21 cellular contexts compared by ENCODE assay signal in genomic region chr22:29095459-29095858, GRCh38. TPM values are rescaled to one million over a fixed set of nuclear protein-coding genes. Genes with fewer than 3 reads are reported as not detected.
DNase-seq lines count a peak whose midpoint lies in the region; TF ChIP-seq lines count a peak whose summit lies in the region.
"Had no signal": no experiment of that assay in that cellular context is flagged by ENCODE, and none has a peak within 500 bp of the region (broad histone marks: within the 10 kb centered on the region; RNA-seq: fewer than 3 reads in every experiment).

No MANE protein-coding gene starts in this region.

- no peak overlapping the region for H3K4me3 Mint-ChIP-seq in MCF 10A (ENCODE audit: unreplicated experiment)
- no peak overlapping the region for H3K4me3 Mint-ChIP-seq in progenitor cell of endocrine pancreas (ENCODE audit: low read depth)
- H3K4me3 Mint-ChIP-seq: B cell, CD14-positive monocyte, IgD-negative memory B cell had no signal

- H3K36me3 Mint-ChIP-seq in MCF 10A (ENCODE audit: insufficient read depth, unreplicated experiment) (no peaks in the 10 kb centered on the region), progenitor cell of endocrine pancreas (ENCODE audit: insufficient read depth) (peaks cover 7% of the 10 kb centered on the region)
- H3K36me3 Mint-ChIP-seq: CD14-positive monocyte, IgD-negative memory B cell had no signal

- H3K9me3 Mint-ChIP-seq in MCF 10A (ENCODE audit: unreplicated experiment), result no peaks in the 10 kb centered on the region
- no peaks in the 10 kb centered on the region for H3K9me3 Mint-ChIP-seq in progenitor cell of endocrine pancreas (ENCODE audit: low read depth)

- BruUV-seq in MCF 10A (replicated peaks; lab: Mats Ljungman, UMichigan), result no TSS peak

- no peaks in the 10 kb centered on the region for H3K27me3 Mint-ChIP-seq in MCF 10A (ENCODE audit: insufficient read depth, unreplicated experiment)
- H3K27me3 Mint-ChIP-seq in progenitor cell of endocrine pancreas, result no peaks in the 10 kb centered on the region
- H3K27me3 Mint-ChIP-seq: IgD-negative memory B cell had no signal

- POLR2A ChIA-PET in MCF 10A (lab: Yijun Ruan, JAX), result no interaction called here

- intact Hi-C loops in MCF 10A (cut with micrococcal nuclease), result no loop called here

- in situ Hi-C loops in T47D (cut with HindIII; ENCODE audit: low pct_unique_long_range_greater_than_20kb, low sequenced_read_pairs), result no loop called here

- H3K4me1 Mint-ChIP-seq in MCF 10A (ENCODE audit: insufficient read depth, unreplicated experiment) (peaks cover 6% of the 10 kb centered on the region), progenitor cell of endocrine pancreas (ENCODE audit: low read depth) (peaks cover 29% of the 10 kb centered on the region)
- H3K4me1 Mint-ChIP-seq: B cell had no signal

- DNase-seq in T47D (ENCODE audit: low read depth in 1 of 2, low spot score in 1 of 2) (peak; percentile 32 to 88), MCF 10A (ENCODE audit: unreplicated experiment) (no peak), DMS53 treated with DMSO at 0.1 percent for 48 hours (lab: John Stamatoyannopoulos, UW; ENCODE audit: unreplicated experiment) (peak; percentile 59), SHP77 (lab: John Stamatoyannopoulos, UW) (peak; percentile 45 to 55), progenitor cell of endocrine pancreas (ENCODE audit: low spot score, unreplicated experiment) (no peak), glomerular visceral epithelial cell (ENCODE audit: extremely low spot score) (no peak)
- DNase-seq in activated CD4-positive, alpha-beta T cell treated with anti-CD3 and anti-CD28 coated beads for 48 hours, result no peak
- DNase-seq: Karpas-422, MG63, NCI-H1048, NCI-H1417 treated with DMSO at 0.1 percent for 48 hours, NCI-H1930, NCI-H2227 treated with DMSO at 0.1 percent for 48 hours, NCI-H524, Right ventricle myocardium superior, SW 1271 had no signal

- TF ChIP-seq CTCF in MCF 10A (IDR thresholded peaks at IDR 0.05; ENCODE audit: unreplicated experiment) (no peak), progenitor cell of endocrine pancreas (IDR thresholded peaks at IDR 0.05; ENCODE audit: unreplicated experiment) (no peak)

- CTCF ChIA-PET in MCF 10A (lab: Yijun Ruan, JAX), result no interaction called here

- no peak overlapping the region for H3K27ac Mint-ChIP-seq in MCF 10A (ENCODE audit: low read depth, unreplicated experiment)
- H3K27ac Mint-ChIP-seq in progenitor cell of endocrine pancreas, result peak overlapping the region; percentile 70
- H3K27ac Mint-ChIP-seq: B cell, CD14-positive monocyte, IgD-negative memory B cell had no signal

RNA-seq across cellular contexts. Expression of gene KREMEN1, which starts 22.6 kb away (rescaled TPM):
- total RNA-seq in MCF 10A (2022) (3.6 and 4.2 TPM in 2 replicates), progenitor cell of endocrine pancreas (10.5 and 11.5 TPM in 2 replicates)
- total RNA-seq: B cell had no signal

RNA-seq across cellular contexts. Expression of gene C22orf31, which starts 33.8 kb away (rescaled TPM):
- not detected in 2 replicates for total RNA-seq in MCF 10A (2022)
- not detected in 2 replicates for total RNA-seq in progenitor cell of endocrine pancreas
- total RNA-seq: B cell, G401, H1, Right ventricle myocardium superior had no signal

Comparison
In these comparisons a context has a peak if more than half of its experiments do, and no peak if none do; other contexts are left out.
1. DNase-seq: peak in T47D (2 of 2), DMS53 treated with DMSO at 0.1 percent for 48 hours (single experiment) and SHP77 (2 of 2); none in MCF 10A (single experiment), progenitor cell of endocrine pancreas (single experiment), activated CD4-positive, alpha-beta T cell treated with anti-CD3 and anti-CD28 coated beads for 48 hours (single experiment) and glomerular visceral epithelial cell (single experiment).